8 cellular contexts compared by ENCODE assay signal in the genomic region with DNA sequence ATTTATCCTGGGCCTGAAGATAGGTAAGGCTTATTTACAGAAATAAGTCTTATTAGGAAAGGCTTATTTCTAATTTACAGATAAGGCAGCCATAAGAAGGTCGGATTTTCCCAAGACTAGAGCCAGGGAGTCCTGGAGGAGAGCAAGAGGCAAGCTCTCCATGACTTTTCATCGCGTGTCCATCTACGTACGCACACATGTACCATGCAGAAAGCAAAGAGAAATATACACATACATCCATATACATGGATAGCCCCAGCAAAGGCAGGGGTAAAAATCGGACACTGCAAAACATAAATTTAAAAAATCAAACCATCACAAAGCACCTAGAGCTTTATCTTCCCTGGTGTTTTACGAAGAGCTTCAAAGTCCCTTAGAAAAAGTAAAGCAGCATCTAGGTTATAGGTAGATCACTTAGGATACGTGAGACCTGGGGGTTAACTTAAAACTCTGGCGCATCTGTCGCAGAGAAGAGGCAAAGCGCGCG. TPM values are rescaled to one million over a fixed set of nuclear protein-coding genes. Genes with fewer than 3 reads are reported as not detected.
DNase-seq lines count a peak whose midpoint lies in the region; ATAC-seq and TF ChIP-seq lines count a peak whose summit lies in the region.

No MANE protein-coding gene starts in this region.

- H3K27ac ChIP-seq in mesenchymal stem cell (ENCODE audit: low read length, poor library complexity, severe bottlenecking) (peak overlapping the region; percentile 59), urinary bladder (ENCODE audit: low read depth) (peak overlapping the region; percentile 100)

- H2AFZ ChIP-seq in mesenchymal stem cell (ENCODE audit: low read depth, low read length) = peak overlapping the region; percentile 85

- ATAC-seq in GM19035 (IDR thresholded peaks at IDR 0.05; ENCODE audit: unreplicated experiment) = peak; percentile 1

- H3K4me1 ChIP-seq in mesenchymal stem cell (ENCODE audit: control insufficient read depth, insufficient read depth, low read depth, low read length) = peaks cover 4% of the 10 kb centered on the region
- no peaks in the 10 kb centered on the region for H3K4me1 ChIP-seq in urinary bladder (ENCODE audit: insufficient read depth)

- peaks cover 55% of the 10 kb centered on the region for H3K4me1 Mint-ChIP-seq in chondrocyte (ENCODE audit: low read depth)

- H3K4me3 Mint-ChIP-seq in chondrocyte (ENCODE audit: unreplicated experiment) = peak overlapping the region; percentile 76

- H3K14ac ChIP-seq in mesenchymal stem cell (ENCODE audit: low read length in 2 of 2) = peak overlapping the region in 1 of 2 experiments; percentile 90

- H3K9ac ChIP-seq in mesenchymal stem cell (ENCODE audit: low read length) = peak overlapping the region; percentile 98

- H2BK15ac ChIP-seq in mesenchymal stem cell (ENCODE audit: low read depth, poor library complexity, severe bottlenecking) = peak overlapping the region; percentile 94

- peak overlapping the region in 1 of 2 experiments; percentile 95 for H3K23ac ChIP-seq in mesenchymal stem cell (ENCODE audit: low read length in 2 of 2)

- 3% methylated on average over 13 of the region's 13 CpGs for WGBS in mesenchymal stem cell
- WGBS in urinary bladder = 3% methylated on average over 13 of the region's 13 CpGs

- no peaks in the 10 kb centered on the region for H3K27me3 Mint-ChIP-seq in chondrocyte (ENCODE audit: low read depth)

- H3K79me1 ChIP-seq in mesenchymal stem cell (replicated peaks; ENCODE audit: low read length, poor library complexity, severe bottlenecking) = peaks cover 2% of the 10 kb centered on the region

- H3K36me3 ChIP-seq in mesenchymal stem cell (ENCODE audit: control insufficient read depth in 1 of 2, insufficient read depth in 2 of 2, low read depth in 1 of 2, low read length in 2 of 2) = no peaks in the 10 kb centered on the region
- no peaks in the 10 kb centered on the region for H3K36me3 ChIP-seq in urinary bladder (ENCODE audit: insufficient read depth)

- no peaks in the 10 kb centered on the region for H3K36me3 Mint-ChIP-seq in chondrocyte (ENCODE audit: low read depth)

- peak overlapping the region; percentile 99 for H4K8ac ChIP-seq in mesenchymal stem cell (ENCODE audit: low read length)

- no peak for TF ChIP-seq CTCF in chondrocyte (IDR thresholded peaks at IDR 0.05)

- peak overlapping the region; percentile 92 for H3K4me2 ChIP-seq in mesenchymal stem cell (ENCODE audit: low read length, poor library complexity, severe bottlenecking)

- H2BK12ac ChIP-seq in mesenchymal stem cell (ENCODE audit: low read length in 2 of 2) = peak overlapping the region in 1 of 2 experiments; percentile 60

- no peaks in the 10 kb centered on the region for H3K9me3 ChIP-seq in mesenchymal stem cell (ENCODE audit: control insufficient read depth, low read length)

- peak overlapping the region; percentile 92 for H4K91ac ChIP-seq in mesenchymal stem cell (ENCODE audit: low read length)

- in situ Hi-C loops in ACHN (cut with HindIII; ENCODE audit: low pct_ligation_motif_present, low pct_unique_long_range_greater_than_20kb, low sequenced_read_pairs) = no loop called here

- H3K18ac ChIP-seq in mesenchymal stem cell (ENCODE audit: low read depth in 1 of 2, low read length in 2 of 2) = peak overlapping the region; percentile 92 to 97

- H2BK5ac ChIP-seq in mesenchymal stem cell (ENCODE audit: low read depth, low read length, poor library complexity, severe bottlenecking) = no peak overlapping the region

- H3K27ac Mint-ChIP-seq in chondrocyte (ENCODE audit: unreplicated experiment) = peak overlapping the region; percentile 84

- peak overlapping the region in 1 of 2 experiments; percentile 95 for H3K4ac ChIP-seq in mesenchymal stem cell (ENCODE audit: low read depth in 1 of 2, low read length in 2 of 2)

- H3K4me3 ChIP-seq in mesenchymal stem cell (ENCODE audit: insufficient read depth in 1 of 2, low read depth in 1 of 2, low read length in 2 of 2) (peak overlapping the region; percentile 85 to 91), urinary bladder (ENCODE audit: low read depth, low read length) (peak overlapping the region; percentile 99)

- peak overlapping the region; percentile 97 for H2BK120ac ChIP-seq in mesenchymal stem cell (ENCODE audit: low read depth, low read length)

- DNase-seq in ACHN = peak; percentile 41
- DNase-seq in NCI-H526 treated with DMSO at 0.1 percent for 48 hours (lab: John Stamatoyannopoulos, UW) = peak; percentile 49
- no peak for DNase-seq in chondrocyte (ENCODE audit: low spot score)
- DNase-seq in mesenchymal stem cell = peak; percentile 55
- no peak for DNase-seq in Ammon's horn (ENCODE audit: low spot score)
- DNase-seq in stimulated activated CD4-positive, alpha-beta T cell treated with anti-CD3 and anti-CD28 coated beads, Interleukin-2, amount 100 ng/mL, for 48 hours = no peak

- no peaks in the 10 kb centered on the region for H3K9me3 Mint-ChIP-seq in chondrocyte (ENCODE audit: low read depth)

- peaks cover 0 to 2% of the 10 kb centered on the region in 2 experiments for H3K27me3 ChIP-seq in mesenchymal stem cell (ENCODE audit: control insufficient read depth in 1 of 2, insufficient read depth in 1 of 2, low read length in 2 of 2)

- no peak overlapping the region for H2AK5ac ChIP-seq in mesenchymal stem cell (ENCODE audit: low read length, severe bottlenecking)

RNA-seq across cellular contexts. Expression of a gene that starts 25.8 kb away (rescaled TPM):
- total RNA-seq in chondrocyte (21.6 to 24.7 TPM (median 23.6 TPM) in 3 replicates), urinary bladder (53.0 TPM)
- polyA plus RNA-seq in mesenchymal stem cell (2013, experiment 1 of 2) = 17.5 TPM
- polyA plus RNA-seq in mesenchymal stem cell (2013, experiment 2 of 2) = 18.6 TPM
- 17.6 TPM for polyA plus RNA-seq in urinary bladder

Comparison
In these comparisons a context has a peak if more than half of its experiments do, and no peak if none do; other contexts are left out.
1. DNase-seq: peak in ACHN (single experiment), NCI-H526 treated with DMSO at 0.1 percent for 48 hours (single experiment) and mesenchymal stem cell (single experiment); none in chondrocyte (single experiment), Ammon's horn (single experiment) and stimulated activated CD4-positive, alpha-beta T cell treated with anti-CD3 and anti-CD28 coated beads, Interleukin-2, amount 100 ng/mL, for 48 hours (0 of 2).